7 cellular contexts compared by ENCODE assay signal in the genomic region with DNA sequence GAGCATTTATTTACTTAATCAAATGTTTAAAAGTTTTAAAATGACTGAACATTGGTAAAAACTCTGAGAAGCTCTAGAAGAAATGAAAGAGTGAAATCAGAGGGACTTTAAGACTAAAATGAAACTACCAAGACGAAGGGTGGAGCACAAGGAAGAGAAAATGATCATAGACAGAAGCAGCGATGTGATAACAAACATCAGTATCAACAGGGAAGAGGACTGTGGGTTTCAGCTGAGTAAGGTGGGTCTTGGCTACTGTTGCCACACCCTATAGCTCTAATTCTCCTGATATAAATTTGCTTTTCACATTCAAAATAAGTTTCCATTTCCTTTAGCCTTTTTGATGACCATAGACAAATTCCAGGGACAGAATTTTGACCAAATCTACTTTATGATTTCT. TPM values are rescaled to one million over a fixed set of nuclear protein-coding genes. Genes with fewer than 3 reads are reported as not detected.
"Had no signal": no experiment of that assay in that cellular context is flagged by ENCODE, and none has a peak within 500 bp of the region (broad histone marks: within the 10 kb centered on the region; RNA-seq: fewer than 3 reads in every experiment).

No MANE protein-coding gene starts in this region.

- ATAC-seq: HCT116 had no signal

- H3K36me3 ChIP-seq: HAP-1 had no signal

- H3K4me1 ChIP-seq: HAP-1 had no signal

- H3K4me3 Mint-ChIP-seq: HFFc6 had no signal

- H3K9me3 Mint-ChIP-seq: HFFc6 had no signal

- H3K9me3 ChIP-seq: HAP-1 had no signal

- H3K27ac Mint-ChIP-seq: HFFc6 had no signal

- DNase-seq: GOT3, H7, HFFc6 had no signal

- H3K4me3 ChIP-seq: GM23248, HAP-1 had no signal

RNA-seq across cellular contexts. Expression of gene SOD3, which starts 18.4 kb away (rescaled TPM):
- total RNA-seq: H4 had no signal
